ENCODE assay signal across 8 cellular contexts in the genomic region with DNA sequence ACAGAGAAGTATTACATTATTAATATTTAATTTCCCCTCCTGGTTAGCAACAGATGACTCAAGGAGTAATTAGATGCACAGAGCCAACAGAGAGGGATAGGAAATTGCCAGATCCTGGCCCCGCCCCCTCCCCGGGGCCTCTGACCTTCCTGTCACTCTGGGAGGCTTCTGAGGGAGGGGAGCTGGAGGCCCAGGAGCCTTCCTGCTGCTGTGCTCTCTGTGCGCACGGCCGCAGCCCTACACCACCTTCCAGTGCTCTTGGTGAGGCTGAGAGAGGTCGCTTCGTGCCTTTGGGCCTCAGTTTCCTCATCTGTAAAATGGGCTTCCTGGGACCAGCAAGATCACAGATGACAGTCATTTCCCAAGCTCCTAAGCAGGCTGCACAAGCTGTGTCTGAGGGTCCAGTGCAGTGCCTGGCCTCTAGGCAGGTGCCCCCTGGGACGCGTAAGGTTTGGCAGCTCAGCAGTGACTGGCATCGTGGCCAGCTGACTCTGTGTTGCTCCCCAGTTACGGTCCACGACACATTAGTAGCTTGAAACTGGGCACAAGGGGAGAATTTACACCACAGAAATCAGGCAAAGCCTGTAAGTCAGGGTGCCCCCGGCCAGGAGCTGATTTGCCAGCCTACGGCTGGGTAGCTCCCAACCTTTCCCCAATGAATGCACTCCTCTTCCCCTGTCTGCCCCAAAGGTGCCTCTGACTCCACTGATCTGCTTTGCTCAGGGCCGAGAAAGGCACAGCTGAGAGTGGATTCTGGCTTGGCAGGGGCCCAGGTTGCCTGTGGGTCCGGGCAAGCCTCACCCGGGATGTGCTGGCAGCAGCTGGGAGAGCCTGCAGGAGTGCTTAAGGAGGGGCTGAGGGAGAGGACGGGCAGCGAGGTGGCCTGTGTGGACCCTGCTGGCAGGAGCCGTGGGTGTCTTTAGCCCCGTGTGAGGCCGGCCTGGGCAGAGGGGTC. TPM values are rescaled to one million over a fixed set of nuclear protein-coding genes. Genes with fewer than 3 reads are reported as not detected.
DNase-seq lines count a peak whose midpoint lies in the region; ATAC-seq, FAIRE-seq and TF ChIP-seq lines count a peak whose summit lies in the region.

No MANE protein-coding gene starts in this region.

- peaks cover 13% of the 10 kb centered on the region for H3K36me3 Mint-ChIP-seq in Calu3 (ENCODE audit: insufficient read depth, unreplicated experiment)

- peak; percentile 76 for DNase-seq in Right ventricle myocardium superior
- DNase-seq in right atrium auricular region (ENCODE audit: low spot score) = no peak
- DNase-seq in activated CD4-positive, CD25-positive, alpha-beta regulatory T cell treated with anti-CD3 and anti-CD28 coated beads, Interleukin-2, amount 50 U/mL, for 16 hours (ENCODE audit: low read depth, low spot score) = peak; percentile 36
- peak; percentile 20 to 42 (median 36) for DNase-seq in effector memory CD4-positive, alpha-beta T cell
- DNase-seq in stimulated activated CD4-positive, alpha-beta T cell treated with anti-CD3 and anti-CD28 coated beads, Interleukin-1b, Interleukin-23, amount 100 ng/mL, for 4 hours (ENCODE audit: low read depth in 2 of 2) = peak; percentile 39 to 69
- DNase-seq in Calu3 = no peak
- no peak for DNase-seq in NCI-H526 (lab: John Stamatoyannopoulos, UW)
- no peak for DNase-seq in HTR-8/SVneo (ENCODE audit: insufficient read length, low spot score)

- no peaks in the 10 kb centered on the region for H3K9me3 Mint-ChIP-seq in Calu3 (ENCODE audit: low read depth, unreplicated experiment)

- H3K4me3 Mint-ChIP-seq in Calu3 (ENCODE audit: low read depth, unreplicated experiment) = no peak overlapping the region

- H3K36me3 ChIP-seq in right atrium auricular region = no peaks in the 10 kb centered on the region
- H3K36me3 ChIP-seq in effector memory CD4-positive, alpha-beta T cell (ENCODE audit: control insufficient read depth, insufficient read depth, low read length) = peaks cover 3% of the 10 kb centered on the region

- BruUV-seq in Calu3 (replicated peaks; lab: Mats Ljungman, UMichigan) = no TSS peak

- peaks cover 44% of the 10 kb centered on the region for H3K27me3 Mint-ChIP-seq in Calu3 (ENCODE audit: unreplicated experiment)

- no peak overlapping the region for H3K27ac Mint-ChIP-seq in Calu3 (ENCODE audit: unreplicated experiment)

- H3K4me1 ChIP-seq in right atrium auricular region = peaks cover 0 to 66% of the 10 kb centered on the region in 2 donors
- peaks cover 83% of the 10 kb centered on the region for H3K4me1 ChIP-seq in effector memory CD4-positive, alpha-beta T cell (ENCODE audit: control insufficient read depth, insufficient read depth, low read length, poor library complexity, severe bottlenecking)

- H3K4me1 Mint-ChIP-seq in Calu3 (ENCODE audit: low read depth, unreplicated experiment) = peaks cover 15% of the 10 kb centered on the region

- no peak overlapping the region for H3K4me3 ChIP-seq in right atrium auricular region
- peak overlapping the region; percentile 65 for H3K4me3 ChIP-seq in effector memory CD4-positive, alpha-beta T cell (ENCODE audit: insufficient read depth, low read depth, low read length, poor library complexity, severe bottlenecking)

- H3K9me3 ChIP-seq in right atrium auricular region = no peaks in the 10 kb centered on the region
- no peaks in the 10 kb centered on the region for H3K9me3 ChIP-seq in effector memory CD4-positive, alpha-beta T cell (ENCODE audit: control insufficient read depth, low read length)

- intact Hi-C loops in Right ventricle myocardium superior (cut with DNase I) = no loop called here
- intact Hi-C loops in Calu3 (cut with micrococcal nuclease; ENCODE audit: unreplicated experiment) = no loop called here

- H3K27ac ChIP-seq in right atrium auricular region = peak overlapping the region in 1 of 2 donors; percentile 69
- peak overlapping the region; percentile 89 for H3K27ac ChIP-seq in effector memory CD4-positive, alpha-beta T cell (ENCODE audit: insufficient read depth, low read length, poor library complexity, severe bottlenecking)

- ATAC-seq in Right ventricle myocardium superior (ENCODE audit: poor library complexity) = peak; percentile 16

- CTCF ChIA-PET in Calu3 (lab: Charles Lee) = interaction anchor here (0.9 kb wide), 1 partner anchor 9 kb away, joined by 3 read pairs; no protein-coding TSS in a partner anchor

- no peaks in the 10 kb centered on the region for H3K27me3 ChIP-seq in right atrium auricular region
- no peaks in the 10 kb centered on the region for H3K27me3 ChIP-seq in effector memory CD4-positive, alpha-beta T cell (replicated peaks; ENCODE audit: control insufficient read depth, insufficient read depth, low read length, poor library complexity, severe bottlenecking)

- TF ChIP-seq CTCF in right atrium auricular region (IDR thresholded peaks at IDR 0.05) (no peak), Calu3 (IDR thresholded peaks at IDR 0.05; ENCODE audit: unreplicated experiment) (no peak)

- no peak for FAIRE-seq in HTR-8/SVneo (lab: Jason Lieb, UNC)

RNA-seq across cellular contexts. Expression of a gene that starts 2.3 kb away (rescaled TPM):
- total RNA-seq in Right ventricle myocardium superior (4.1 TPM), right atrium auricular region (1 to 10 TPM; 5.9 to 7.1 TPM), Calu3 (2022) (2.4 and 2.9 TPM in 2 replicates)

Comparison
In these comparisons a context has a peak if more than half of its experiments do, and no peak if none do; other contexts are left out.
1. DNase-seq: peak in Right ventricle myocardium superior (single experiment), activated CD4-positive, CD25-positive, alpha-beta regulatory T cell treated with anti-CD3 and anti-CD28 coated beads, Interleukin-2, amount 50 U/mL, for 16 hours (single experiment), effector memory CD4-positive, alpha-beta T cell (3 of 3) and stimulated activated CD4-positive, alpha-beta T cell treated with anti-CD3 and anti-CD28 coated beads, Interleukin-1b, Interleukin-23, amount 100 ng/mL, for 4 hours (2 of 2); none in right atrium auricular region (single experiment), Calu3 (single experiment), NCI-H526 (0 of 2) and HTR-8/SVneo (single experiment).